In genomic region chr2:32688511-32688910, GRCh38 we compare ENCODE assay signal across 9 cellular contexts.
A peak's percentile ranks its signal among the peaks of the same experiment; 100 is the strongest.
DNase-seq lines count a peak whose midpoint lies in the region; ATAC-seq and TF ChIP-seq lines count a peak whose summit lies in the region.
"Had no signal": no experiment of that assay in that cellular context is flagged by ENCODE, and none has a peak within 500 bp of the region (broad histone marks: within the 10 kb centered on the region; RNA-seq: fewer than 3 reads in every experiment).

No MANE protein-coding gene starts in this region.

- no peak overlapping the region for H3K27ac ChIP-seq in esophagus squamous epithelium

- no peak overlapping the region for H3K4me3 ChIP-seq in skeletal muscle cell (ENCODE audit: low read depth, low read length)
- no peak overlapping the region for H3K4me3 ChIP-seq in esophagus squamous epithelium

- H3K9me3 Mint-ChIP-seq in activated naive CD4-positive, alpha-beta T cell treated with anti-CD3 and anti-CD28 coated beads for 36 hours = no peaks in the 10 kb centered on the region

- no peak for TF ChIP-seq POLR2A in esophagus squamous epithelium (IDR thresholded peaks at IDR 0.05)

- DNase-seq in activated CD4-positive, CD25-positive, alpha-beta regulatory T cell treated with anti-CD3 and anti-CD28 coated beads, Interleukin-2, amount 50 U/mL, for 72 hours = no peak
- DNase-seq in skeletal muscle cell (ENCODE audit: low read depth) (peak; percentile 14), esophagus squamous epithelium (lab: John Stamatoyannopoulos, UW) (no peak)
- DNase-seq in activated naive CD4-positive, alpha-beta T cell treated with anti-CD3 and anti-CD28 coated beads for 36 hours = no peak
- DNase-seq: activated effector memory CD4-positive, alpha-beta T cell treated with Interleukin-2 at 50 U/mL for 16 hours had no signal

- no peaks in the 10 kb centered on the region for H3K27me3 ChIP-seq in esophagus squamous epithelium

- H3K27me3 Mint-ChIP-seq in activated naive CD4-positive, alpha-beta T cell treated with anti-CD3 and anti-CD28 coated beads for 36 hours (ENCODE audit: low read depth) = no peaks in the 10 kb centered on the region

- TF ChIP-seq CTCF in esophagus squamous epithelium (IDR thresholded peaks at IDR 0.05) = no peak

- no peaks in the 10 kb centered on the region for H3K4me1 ChIP-seq in esophagus squamous epithelium

- ATAC-seq in activated CD4-positive, CD25-positive, alpha-beta regulatory T cell treated with anti-CD3 and anti-CD28 coated beads, Interleukin-2, amount 50 U/mL, for 24 hours = peak; percentile 94 to 98
- ATAC-seq in HG03045 (IDR thresholded peaks at IDR 0.05; ENCODE audit: unreplicated experiment) (peak; percentile 82), SK-N-SH treated with all-trans-retinoic acid at 6 μM for 48 hours (peak; percentile 65), GM21786 (IDR thresholded peaks at IDR 0.05; ENCODE audit: unreplicated experiment) (no peak)

- intact Hi-C loops in esophagus squamous epithelium (cut with DNase I) = no loop called here
- intact Hi-C loops in activated naive CD4-positive, alpha-beta T cell treated with anti-CD3 and anti-CD28 coated beads for 36 hours (cut with micrococcal nuclease) = no loop called here

- WGBS in esophagus squamous epithelium, 2 donors = 81 to 96% methylated on average over 1 of the region's 1 CpG

- no peak overlapping the region for H3K4me3 Mint-ChIP-seq in activated naive CD4-positive, alpha-beta T cell treated with anti-CD3 and anti-CD28 coated beads for 36 hours

- H3K4me1 Mint-ChIP-seq in activated naive CD4-positive, alpha-beta T cell treated with anti-CD3 and anti-CD28 coated beads for 36 hours (ENCODE audit: low read depth) = peaks cover 8% of the 10 kb centered on the region

- H3K27ac Mint-ChIP-seq in activated naive CD4-positive, alpha-beta T cell treated with anti-CD3 and anti-CD28 coated beads for 36 hours = no peak overlapping the region

- H3K9me3 ChIP-seq in esophagus squamous epithelium = no peaks in the 10 kb centered on the region

- CTCF ChIA-PET in activated naive CD4-positive, alpha-beta T cell treated with anti-CD3 and anti-CD28 coated beads for 36 hours (lab: Charles Lee) = no interaction called here

- H3K36me3 Mint-ChIP-seq in activated naive CD4-positive, alpha-beta T cell treated with anti-CD3 and anti-CD28 coated beads for 36 hours (ENCODE audit: low read depth) = peaks cover 10% of the 10 kb centered on the region

- peaks cover 0 to 21% (median 0%) of the 10 kb centered on the region in 3 donors for H3K36me3 ChIP-seq in esophagus squamous epithelium

TF ChIP-seq in SK-N-SH treated with all-trans-retinoic acid at 6 μM for 48 hours, 23 proteins besides CTCF, POLR2A, EP300 and RAD21:
- no peak for TF ChIP-seq ISL1 (CRISPR knock-in tag; IDR thresholded peaks at IDR 0.05)
- no peak for TF ChIP-seq ESRRG (CRISPR knock-in tag; IDR thresholded peaks at IDR 0.05)
- no peak for TF ChIP-seq SNAI2 (CRISPR knock-in tag; IDR thresholded peaks at IDR 0.05)
- no peak for TF ChIP-seq RARB (CRISPR knock-in tag; IDR thresholded peaks at IDR 0.05)
- TF ChIP-seq POU6F1 (CRISPR knock-in tag; IDR thresholded peaks at IDR 0.05; ENCODE audit: borderline replicate concordance, low read depth) = no peak
- TF ChIP-seq ZC3H10 (CRISPR knock-in tag; IDR thresholded peaks at IDR 0.05) = no peak
- TF ChIP-seq ZNF8 (CRISPR knock-in tag; IDR thresholded peaks at IDR 0.05) = no peak
- TF ChIP-seq ZNF565 (CRISPR knock-in tag; conservative IDR thresholded peaks at IDR 0.05; ENCODE audit: low read depth) = no peak
- no peak for TF ChIP-seq CSDC2 (CRISPR knock-in tag; IDR thresholded peaks at IDR 0.05)
- no peak for TF ChIP-seq PATZ1 (CRISPR knock-in tag; IDR thresholded peaks at IDR 0.05; ENCODE audit: borderline replicate concordance)
- TF ChIP-seq ZNF70 (CRISPR knock-in tag; IDR thresholded peaks at IDR 0.05) = no peak
- no peak for TF ChIP-seq ZFP30 (CRISPR knock-in tag; IDR thresholded peaks at IDR 0.05)
